ENCODE assay signal across 23 cellular contexts in the genomic region with DNA sequence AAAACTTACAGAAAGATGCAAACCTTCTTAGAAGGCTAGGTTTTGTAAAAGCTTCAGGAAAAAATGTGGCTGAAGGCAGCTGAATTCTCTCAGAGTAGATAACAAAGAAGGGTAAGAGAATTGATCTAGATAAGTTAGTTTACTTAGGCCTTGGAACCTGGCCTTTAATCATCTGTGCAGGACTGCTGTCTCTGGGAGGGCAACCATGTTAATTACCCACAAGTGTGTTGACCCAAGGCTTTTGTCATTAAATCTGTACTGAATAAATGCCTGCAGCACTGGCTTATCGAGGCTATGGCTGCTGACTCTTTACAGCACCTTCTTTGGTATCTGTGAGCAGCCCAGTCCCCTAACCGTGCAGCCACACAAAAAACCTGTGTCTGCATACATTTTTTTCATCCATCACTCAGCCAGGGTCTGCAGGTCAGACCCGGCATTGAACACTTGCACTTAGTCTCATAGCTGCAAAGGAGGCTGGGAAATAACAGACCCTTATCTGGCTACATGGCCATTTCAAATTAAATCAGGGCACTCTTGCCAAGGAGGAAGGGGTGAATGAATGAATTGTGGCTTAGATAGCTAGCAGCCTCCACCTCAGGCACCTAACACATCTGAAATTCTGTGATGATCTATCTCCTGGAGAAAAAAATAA.
"Had no signal": no experiment of that assay in that cellular context is flagged by ENCODE, and none has a peak within 500 bp of the region (broad histone marks: within the 10 kb centered on the region; RNA-seq: fewer than 3 reads in every experiment).

No MANE protein-coding gene starts in this region.

- H3K36me3 ChIP-seq: heart left ventricle, sigmoid colon, thoracic aorta, upper lobe of right lung, WERI-Rb-1 had no signal

- H2AFZ ChIP-seq: parathyroid adenoma had no signal

- H3K27ac ChIP-seq: coronary artery, parathyroid adenoma, thoracic aorta, upper lobe of right lung, WERI-Rb-1 had no signal

- H3K4me1 ChIP-seq: parathyroid adenoma, upper lobe of right lung had no signal

- H3K79me2 ChIP-seq: parathyroid adenoma had no signal

- H3K27me3 ChIP-seq: heart left ventricle, sigmoid colon, upper lobe of right lung had no signal

- DNase-seq: activated CD4-positive, alpha-beta T cell treated with anti-CD3 and anti-CD28 coated beads for 1 hour; activated CD4-positive, alpha-beta T cell treated with anti-CD3 and anti-CD28 coated beads, Interleukin-2, amount 50 U/mL, for 1 hour; activated CD8-positive, alpha-beta T cell treated with anti-CD3 and anti-CD28 coated beads, Interleukin-2, amount 10 ng/mL, durations not matched to agents 7 days and 5 days; activated gamma-delta T cell; activated naive CD4-positive, alpha-beta T cell treated with anti-CD3 and anti-CD28 coated beads, Interleukin-2, amount 50 U/mL, for 16 hours; activated naive CD8-positive, alpha-beta T cell treated with anti-CD3 and anti-CD28 coated beads, Interleukin-2, amount 50 U/mL, for 24 hours; cerebellar nuclear complex; heart left ventricle; left colon; sigmoid colon; stimulated activated CD4-positive, alpha-beta T cell treated with anti-CD3 and anti-CD28 coated beads, Interleukin-2, amount 100 ng/mL, for 48 hours; stimulated activated CD8-positive, alpha-beta memory T cell treated with anti-CD3 and anti-CD28 coated beads, Interleukin-4, amount 100 ng/mL, for 48 hours; stimulated activated naive B cell treated with anti-CD40 and anti-IgM and Interleukin-4, amounts not matched to agents 10 μg/mL and 1 μg/mL and 100 μg/mL, for 72 hours; T-helper 1 cell; upper lobe of right lung; WERI-Rb-1 had no signal

- ATAC-seq: activated CD8-positive, alpha-beta T cell treated with anti-CD3 and anti-CD28 coated beads, Interleukin-2, amount 10 ng/mL, durations not matched to agents 7 days and 5 days; activated naive CD8-positive, alpha-beta T cell treated with anti-CD3 and anti-CD28 coated beads, Interleukin-2, amount 50 U/mL, for 24 hours; left colon; natural killer cell treated with Interleukin-12 subunit alpha and Interleukin-12 subunit beta and Interleukin-15 and Interleukin-18, amount 100 ng/mL, for 72 hours; stimulated activated naive B cell treated with anti-CD40 and anti-IgM and Interleukin-4, amounts not matched to agents 10 μg/mL and 1 μg/mL and 100 μg/mL, for 72 hours had no signal

- H3K27me3 Mint-ChIP-seq: stimulated activated naive B cell treated with anti-CD40 and anti-IgM and Interleukin-4, amounts not matched to agents 10 μg/mL and 1 μg/mL and 100 μg/mL, for 72 hours had no signal

- H3K9me3 Mint-ChIP-seq: activated naive CD8-positive, alpha-beta T cell treated with anti-CD3 and anti-CD28 coated beads, Interleukin-2, amount 50 U/mL, for 24 hours; activated T-helper 1 cell treated with anti-CD3 and anti-CD28 coated beads, Interleukin-12 subunit alpha, Interleukin-12 subunit beta, Interleukin-2, Interleukin-4 antibody, amounts not matched to agents 30 ng/mL and 10 ng/mL and 1 ng/mL, durations not matched to agents 14 hours and 24 hours and 36 hours; natural killer cell treated with Interleukin-12 subunit alpha and Interleukin-12 subunit beta and Interleukin-15 and Interleukin-18, amount 100 ng/mL, for 72 hours; stimulated activated naive B cell treated with anti-CD40 and anti-IgM and Interleukin-4, amounts not matched to agents 10 μg/mL and 1 μg/mL and 100 μg/mL, for 72 hours had no signal

- H3K36me3 Mint-ChIP-seq: natural killer cell treated with Interleukin-12 subunit alpha and Interleukin-12 subunit beta and Interleukin-15 and Interleukin-18, amount 100 ng/mL, for 72 hours had no signal

- H3K9me3 ChIP-seq: heart left ventricle, sigmoid colon, thoracic aorta, upper lobe of right lung had no signal

- H3K4me3 ChIP-seq: coronary artery, heart left ventricle, lung, sigmoid colon, smooth muscle cell, thoracic aorta, upper lobe of right lung had no signal

- H3K9ac ChIP-seq: parathyroid adenoma had no signal

- H3K4me3 Mint-ChIP-seq: activated CD8-positive, alpha-beta T cell treated with anti-CD3 and anti-CD28 coated beads, Interleukin-2, amount 10 ng/mL, durations not matched to agents 7 days and 5 days; activated naive CD8-positive, alpha-beta T cell treated with anti-CD3 and anti-CD28 coated beads, Interleukin-2, amount 50 U/mL, for 24 hours; activated T-helper 1 cell treated with anti-CD3 and anti-CD28 coated beads, Interleukin-12 subunit alpha, Interleukin-12 subunit beta, Interleukin-2, Interleukin-4 antibody, amounts not matched to agents 30 ng/mL and 10 ng/mL and 1 ng/mL, durations not matched to agents 14 hours and 24 hours and 36 hours; natural killer cell treated with Interleukin-12 subunit alpha and Interleukin-12 subunit beta and Interleukin-15 and Interleukin-18, amount 100 ng/mL, for 72 hours; stimulated activated naive B cell treated with anti-CD40 and anti-IgM and Interleukin-4, amounts not matched to agents 10 μg/mL and 1 μg/mL and 100 μg/mL, for 72 hours had no signal

- H3K4me1 Mint-ChIP-seq: activated naive CD8-positive, alpha-beta T cell treated with anti-CD3 and anti-CD28 coated beads, Interleukin-2, amount 50 U/mL, for 24 hours; stimulated activated naive B cell treated with anti-CD40 and anti-IgM and Interleukin-4, amounts not matched to agents 10 μg/mL and 1 μg/mL and 100 μg/mL, for 72 hours had no signal

- H3K4me2 ChIP-seq: smooth muscle cell had no signal

- H3K27ac Mint-ChIP-seq: activated CD8-positive, alpha-beta T cell treated with anti-CD3 and anti-CD28 coated beads, Interleukin-2, amount 10 ng/mL, durations not matched to agents 7 days and 5 days; activated naive CD8-positive, alpha-beta T cell treated with anti-CD3 and anti-CD28 coated beads, Interleukin-2, amount 50 U/mL, for 24 hours; activated T-helper 1 cell treated with anti-CD3 and anti-CD28 coated beads, Interleukin-12 subunit alpha, Interleukin-12 subunit beta, Interleukin-2, Interleukin-4 antibody, amounts not matched to agents 30 ng/mL and 10 ng/mL and 1 ng/mL, durations not matched to agents 14 hours and 24 hours and 36 hours; natural killer cell treated with Interleukin-12 subunit alpha and Interleukin-12 subunit beta and Interleukin-15 and Interleukin-18, amount 100 ng/mL, for 72 hours had no signal
